In genomic region chr2:236610991-236611821, GRCh38 we compare ENCODE assay signal across 19 cellular contexts.
"Had no signal": no experiment of that assay in that cellular context is flagged by ENCODE, and none has a peak within 500 bp of the region (broad histone marks: within the 10 kb centered on the region; RNA-seq: fewer than 3 reads in every experiment).

No MANE protein-coding gene starts in this region.

- H3K27me3 ChIP-seq: ascending aorta, cardiac muscle cell, colonic mucosa, right atrium auricular region, upper lobe of left lung had no signal

- H3K4me1 ChIP-seq: ascending aorta, colonic mucosa, right atrium auricular region, upper lobe of left lung had no signal

- DNase-seq: activated CD4-positive, alpha-beta memory T cell treated with anti-CD3 and anti-CD28 coated beads for 36 hours; activated CD4-positive, alpha-beta T cell treated with anti-CD3 and anti-CD28 coated beads for 1 hour; activated gamma-delta T cell treated with Interleukin-2 at 50 U/mL for 16 hours; activated naive CD8-positive, alpha-beta T cell treated with anti-CD3 and anti-CD28 coated beads, Interleukin-2, amount 10 ng/mL, durations not matched to agents 7 days and 5 days; activated T-cell treated with anti-CD3 and anti-CD28 coated beads, Interleukin-2, amount 50 U/mL, for 72 hours; colonic mucosa; effector CD4-positive, alpha-beta T cell; immature natural killer cell; left colon; naive thymus-derived CD8-positive, alpha-beta T cell; SW 1271; T-helper 9 cell; upper lobe of left lung had no signal

- H3K27ac ChIP-seq: ascending aorta, cardiac muscle cell, colonic mucosa, neutrophil, right atrium auricular region, upper lobe of left lung had no signal

- H3K36me3 ChIP-seq: ascending aorta, cardiac muscle cell, colonic mucosa, neutrophil, right atrium auricular region, upper lobe of left lung had no signal

- H3K4me3 ChIP-seq: ascending aorta, cardiac muscle cell, colonic mucosa, lung, right atrium auricular region, upper lobe of left lung had no signal

- H3K9me3 ChIP-seq: ascending aorta, colonic mucosa, neutrophil, right atrium auricular region, upper lobe of left lung had no signal

- ATAC-seq: activated T-cell treated with anti-CD3 and anti-CD28 coated beads, Interleukin-2, amount 50 U/mL, for 72 hours; left colon; naive thymus-derived CD8-positive, alpha-beta T cell; stimulated activated memory B cell treated with anti-CD40 and anti-IgM and Interleukin-4, amounts not matched to agents 10 μg/mL and 1 μg/mL and 100 μg/mL, for 72 hours had no signal
